ENCODE assay signal across 12 cellular contexts in genomic region chr10:3485287-3485686, GRCh38.
DNase-seq lines count a peak whose midpoint lies in the region; ATAC-seq and TF ChIP-seq lines count a peak whose summit lies in the region.
"Had no signal": no experiment of that assay in that cellular context is flagged by ENCODE, and none has a peak within 500 bp of the region (broad histone marks: within the 10 kb centered on the region; RNA-seq: fewer than 3 reads in every experiment).

No MANE protein-coding gene starts in this region.

- H2AFZ ChIP-seq in osteoblast (ENCODE audit: low read length) = no peak overlapping the region

- no peaks in the 10 kb centered on the region for H3K79me2 ChIP-seq in osteoblast (ENCODE audit: insufficient read depth, low read length)

- H3K4me3 ChIP-seq in osteoblast (ENCODE audit: insufficient read depth, low read length) = no peak overlapping the region
- H3K4me3 ChIP-seq: cardiac muscle cell, prostate gland had no signal

- H4K20me1 ChIP-seq in osteoblast (ENCODE audit: insufficient read depth, low read length) = no peaks in the 10 kb centered on the region

- H3K4me1 ChIP-seq in osteoblast (ENCODE audit: insufficient read depth, low read length) = peaks cover 17% of the 10 kb centered on the region
- H3K4me1 ChIP-seq: prostate gland had no signal

- no peaks in the 10 kb centered on the region for H3K27me3 ChIP-seq in osteoblast (ENCODE audit: insufficient read depth, low read length)
- H3K27me3 ChIP-seq: cardiac muscle cell had no signal

- H3K27ac ChIP-seq in osteoblast (ENCODE audit: low read depth, low read length) = no peak overlapping the region
- H3K27ac ChIP-seq: 22Rv1 had no signal

- peak; percentile 45 for ATAC-seq in HG02678 (IDR thresholded peaks at IDR 0.05; ENCODE audit: unreplicated experiment)

- H3K4me2 ChIP-seq in osteoblast (ENCODE audit: insufficient read depth, low read length) = no peak overlapping the region

- DNase-seq in SIG-M5 treated with dmso at 0.1 percent for 504 hours (lab: John Stamatoyannopoulos, UW; ENCODE audit: unreplicated experiment) (peak; percentile 28), SIG-M5 (lab: John Stamatoyannopoulos, UW) (no peak), OCI-M1 (lab: John Stamatoyannopoulos, UW) (peak; percentile 3), osteoblast (ENCODE audit: insufficient read length, low spot score, missing footprints) (peak; percentile 15), HuH-7.5 (ENCODE audit: low spot score) (no peak), NCI-H2107 treated with DMSO at 0.1 percent for 48 hours (lab: John Stamatoyannopoulos, UW; ENCODE audit: unreplicated experiment) (no peak), GM19240 (ENCODE audit: insufficient read length, low spot score) (no peak)
- DNase-seq: activated CD4-positive, alpha-beta T cell treated with anti-CD3 and anti-CD28 coated beads, Interleukin-2, amount 50 U/mL, for 4 hours had no signal

- no peaks in the 10 kb centered on the region for H3K9me3 ChIP-seq in osteoblast (ENCODE audit: low read depth, low read length)
- H3K9me3 ChIP-seq: prostate gland had no signal

- H3K36me3 ChIP-seq in osteoblast (ENCODE audit: insufficient read depth, low read length) = no peaks in the 10 kb centered on the region
- H3K36me3 ChIP-seq: cardiac muscle cell, prostate gland had no signal

- TF ChIP-seq CTCF in osteoblast (IDR thresholded peaks at IDR 0.05; ENCODE audit: extremely low read depth, low read depth, low read length) = no peak

Comparison
In these comparisons a context has a peak if more than half of its experiments do, and no peak if none do; other contexts are left out.
1. DNase-seq: peak in SIG-M5 treated with dmso at 0.1 percent for 504 hours (single experiment), OCI-M1 (single experiment) and osteoblast (single experiment); none in SIG-M5 (single experiment), HuH-7.5 (single experiment), NCI-H2107 treated with DMSO at 0.1 percent for 48 hours (single experiment) and GM19240 (single experiment).